8 cellular contexts compared by ENCODE assay signal in the genomic region with DNA sequence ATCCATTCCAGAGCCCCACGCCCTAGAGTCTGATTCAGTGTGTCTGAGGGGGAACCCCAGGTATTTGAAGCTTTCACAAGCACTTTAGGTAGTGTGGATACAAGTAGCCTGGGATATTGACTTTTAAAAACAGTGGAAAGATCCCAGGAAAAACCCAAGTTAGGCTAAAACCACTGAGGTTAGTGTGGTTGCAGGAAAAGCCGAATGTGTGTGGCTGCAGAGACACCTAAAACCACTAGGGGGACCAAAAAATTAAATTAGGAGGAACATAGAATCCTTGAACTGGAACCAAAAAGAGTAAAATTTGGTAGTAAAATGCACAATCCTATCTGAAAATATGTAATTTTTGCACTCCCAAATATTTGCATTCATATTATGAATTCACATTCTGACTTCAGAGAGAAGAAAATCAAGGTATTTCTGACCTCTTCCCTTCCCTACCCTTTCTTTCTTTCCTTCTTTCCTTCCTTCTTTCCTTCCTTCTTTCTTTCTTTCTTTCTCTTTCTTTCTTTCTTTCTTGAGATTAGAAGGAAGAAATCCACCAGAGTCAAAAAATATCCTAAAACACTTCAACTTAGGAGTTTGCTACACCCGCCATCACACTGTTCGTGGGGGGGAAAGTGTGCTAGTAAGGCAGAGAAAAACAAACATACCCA. TPM values are rescaled to one million over a fixed set of nuclear protein-coding genes. Genes with fewer than 3 reads are reported as not detected.
DNase-seq lines count a peak whose midpoint lies in the region; ATAC-seq and TF ChIP-seq lines count a peak whose summit lies in the region.

No MANE protein-coding gene starts in this region.

- TF ChIP-seq CTCF in ascending aorta (IDR thresholded peaks at IDR 0.05), result peak; percentile 6 to 66 (median 59)
- peak; percentile 4 for TF ChIP-seq CTCF in lung (IDR thresholded peaks at IDR 0.05; ENCODE audit: control extremely low read depth, extremely low read depth)

- 61 to 67% methylated on average over 4 of the region's 4 CpGs for WGBS in lung, 2 donors

- no peaks in the 10 kb centered on the region for H3K36me3 ChIP-seq in ascending aorta
- H3K36me3 ChIP-seq in lung (ENCODE audit: control insufficient read depth in 2 of 2, insufficient read depth in 2 of 2, low read length in 2 of 2), result no peaks in the 10 kb centered on the region

- intact Hi-C loops in ascending aorta (cut with DNase I), result loop anchor here (2.0 kb wide), 1 partner anchor 140 kb away; the partner anchor contains the start of gene PYROXD1

- ATAC-seq in GM19455 (IDR thresholded peaks at IDR 0.05; ENCODE audit: unreplicated experiment), result peak; percentile 66
- ATAC-seq in lung (ENCODE audit: insufficient read depth, low FRiP score), result no peak

- H3K9me3 ChIP-seq in ascending aorta (no peaks in the 10 kb centered on the region), lung (ENCODE audit: control insufficient read depth in 2 of 2, insufficient read depth in 1 of 2, low read length in 1 of 2) (no peaks in the 10 kb centered on the region)

- DNase-seq in NCI-H82 (lab: John Stamatoyannopoulos, UW), result peak; percentile 39
- DNase-seq in NCI-H82 treated with DMSO at 0.1 percent for 48 hours (lab: John Stamatoyannopoulos, UW; ENCODE audit: unreplicated experiment), result no peak
- peak; percentile 36 for DNase-seq in HT1080 (ENCODE audit: low read depth)
- no peak for DNase-seq in ascending aorta (ENCODE audit: low spot score in 2 of 2)
- DNase-seq in lung (ENCODE audit: low spot score), result no peak
- DNase-seq in effector CD4-positive, alpha-beta T cell, result no peak
- DNase-seq in COR-L47 (lab: John Stamatoyannopoulos, UW), result no peak

- H3K4me3 ChIP-seq in ascending aorta (no peak overlapping the region), lung (no peak overlapping the region)

- no peak overlapping the region for H3K27ac ChIP-seq in ascending aorta
- H3K27ac ChIP-seq in lung (ENCODE audit: low read depth in 1 of 2, low read length in 1 of 2), result no peak overlapping the region

- H3K27me3 ChIP-seq in ascending aorta (no peaks in the 10 kb centered on the region), lung (ENCODE audit: control insufficient read depth, insufficient read depth) (no peaks in the 10 kb centered on the region)

- H3K4me1 ChIP-seq in ascending aorta (no peaks in the 10 kb centered on the region), lung (ENCODE audit: control insufficient read depth in 2 of 2, insufficient read depth in 2 of 2, low read length in 2 of 2) (no peaks in the 10 kb centered on the region)

RNA-seq across cellular contexts. Expression of gene SLCO1A2, which starts 37.8 kb away (rescaled TPM):
- total RNA-seq in HT1080 (2014; rRNA removed; shearing (Covaris generic)), result not detected in 2 replicates
- not detected in 2 replicates for polyA plus RNA-seq in HT1080 (2015; cell fraction: cytosol; rRNA removed)
- polyA plus RNA-seq in HT1080 (2015; cell fraction: nucleus; rRNA removed), result not detected in 2 replicates
- not detected for total RNA-seq in ascending aorta
- 1 to 10 TPM in 1 of 2 donors, under 1 TPM in 1; 0.34 to 1.1 TPM for total RNA-seq in lung
- under 1 TPM in 1 of 2 donors, not detected in 1; 0.33 TPM for polyA plus RNA-seq in lung

Comparison
In these comparisons a context has a peak if more than half of its experiments do, and no peak if none do; other contexts are left out.
1. DNase-seq: peak in NCI-H82 (single experiment) and HT1080 (single experiment); none in NCI-H82 treated with DMSO at 0.1 percent for 48 hours (single experiment), ascending aorta (0 of 2), lung (single experiment), effector CD4-positive, alpha-beta T cell (single experiment) and COR-L47 (single experiment).